30 cellular contexts compared by ENCODE assay signal in genomic region chr2:6368271-6368670, GRCh38.
A peak's percentile ranks its signal among the peaks of the same experiment; 100 is the strongest.
DNase-seq lines count a peak whose midpoint lies in the region; ATAC-seq and TF ChIP-seq lines count a peak whose summit lies in the region.
"Had no signal": no experiment of that assay in that cellular context is flagged by ENCODE, and none has a peak within 500 bp of the region (broad histone marks: within the 10 kb centered on the region; RNA-seq: fewer than 3 reads in every experiment).

No MANE protein-coding gene starts in this region.

- H3K4me2 ChIP-seq in IMR-90 (ENCODE audit: low read depth, low read length) (peak overlapping the region; percentile 26), mesenchymal stem cell (ENCODE audit: low read length, poor library complexity, severe bottlenecking) (no peak overlapping the region)

- H3K27ac ChIP-seq in IMR-90 (ENCODE audit: insufficient read depth, low read length), result peak overlapping the region; percentile 94
- peak overlapping the region; percentile 51 for H3K27ac ChIP-seq in mesenchymal stem cell (ENCODE audit: low read length, poor library complexity, severe bottlenecking)
- no peak overlapping the region for H3K27ac ChIP-seq in aorta (ENCODE audit: low read depth in 1 of 2, low read length in 2 of 2)
- no peak overlapping the region for H3K27ac ChIP-seq in psoas muscle
- H3K27ac ChIP-seq: body of pancreas, HL-60, left lung, right lobe of liver, upper lobe of right lung had no signal

- ATAC-seq in IMR-90 (ENCODE audit: low read depth), result peak; percentile 91
- no peak for ATAC-seq in aorta (ENCODE audit: low FRiP score)
- no peak for ATAC-seq in psoas muscle
- ATAC-seq: activated CD8-positive, alpha-beta memory T cell treated with anti-CD3 and anti-CD28 coated beads, Interleukin-2, amount 10 ng/mL, durations not matched to agents 7 days and 5 days; activated T-cell treated with anti-CD3 and anti-CD28 coated beads, Interleukin-2, amount 50 U/mL, for 4 hours; body of pancreas; left lung; right lobe of liver; SK-N-SH treated with all-trans-retinoic acid at 6 μM for 48 hours; upper lobe of right lung had no signal

- DNase-seq in A172 (ENCODE audit: low spot score) (peak; percentile 4), IMR-90 (peak; percentile 82), chondrocyte (ENCODE audit: low spot score) (no peak), mesenchymal stem cell (peak; percentile 76), aorta (no peak), occipital lobe (lab: John Stamatoyannopoulos, UW) (no peak), psoas muscle (no peak), cerebellum (ENCODE audit: low spot score) (no peak)
- DNase-seq: 8988T; activated B cell treated with CpG ODN at 0.5 μM for 24 hours; activated CD8-positive, alpha-beta memory T cell treated with anti-CD3 and anti-CD28 coated beads, Interleukin-2, amount 10 ng/mL, durations not matched to agents 7 days and 5 days; activated gamma-delta T cell; activated naive CD8-positive, alpha-beta T cell treated with anti-CD3 and anti-CD28 coated beads for 36 hours; activated T-cell treated with anti-CD3 and anti-CD28 coated beads, Interleukin-2, amount 50 U/mL, for 4 hours; body of pancreas; CD4-positive, alpha-beta memory T cell; cerebellar nuclear complex; H7; KG1; left lung; mesendoderm; NCI-H1417; NCI-H2081 treated with DMSO at 0.1 percent for 48 hours; right lobe of liver; Right ventricle myocardium superior; stimulated activated CD4-positive, alpha-beta T cell treated with anti-CD3 and anti-CD28 coated beads, Interleukin-4, amount 100 ng/mL, for 1 hour; upper lobe of right lung had no signal

- H2AK5ac ChIP-seq in IMR-90 (ENCODE audit: low read depth, low read length) (peak overlapping the region; percentile 77; the same call in 1 of the 2 replicates), mesenchymal stem cell (ENCODE audit: low read length, severe bottlenecking) (no peak overlapping the region)

- TF ChIP-seq RAD21 in IMR-90 (IDR thresholded peaks at IDR 0.05; ENCODE audit: low read length), result no peak

- H3K4me1 ChIP-seq in IMR-90 (ENCODE audit: control insufficient read depth, insufficient read depth, low read length), result peaks cover 6% of the 10 kb centered on the region
- no peaks in the 10 kb centered on the region for H3K4me1 ChIP-seq in mesenchymal stem cell (ENCODE audit: control insufficient read depth, insufficient read depth, low read depth, low read length)
- H3K4me1 ChIP-seq in aorta (ENCODE audit: control insufficient read depth in 1 of 2, insufficient read depth in 2 of 2, low read length in 2 of 2), result no peaks in the 10 kb centered on the region
- no peaks in the 10 kb centered on the region for H3K4me1 ChIP-seq in psoas muscle
- H3K4me1 ChIP-seq: body of pancreas, left lung, right lobe of liver, upper lobe of right lung had no signal

- peak overlapping the region; percentile 59 for H3K27ac Mint-ChIP-seq in chondrocyte (ENCODE audit: unreplicated experiment)
- H3K27ac Mint-ChIP-seq: activated B cell treated with CpG ODN at 0.5 μM for 24 hours; activated CD8-positive, alpha-beta memory T cell treated with anti-CD3 and anti-CD28 coated beads, Interleukin-2, amount 10 ng/mL, durations not matched to agents 7 days and 5 days; activated naive CD8-positive, alpha-beta T cell treated with anti-CD3 and anti-CD28 coated beads for 36 hours; CD4-positive, alpha-beta memory T cell; T-helper 1 cell treated with Interleukin-12 subunit alpha and Interleukin-12 subunit beta and Interleukin-4 antibody, amounts not matched to agents 30 μg/mL and 1 μg/mL, for 36 hours had no signal

- no peak for TF ChIP-seq CTCF in IMR-90 (conservative IDR thresholded peaks at IDR 0.05; ENCODE audit: low read depth, low read length)
- no peak for TF ChIP-seq CTCF in chondrocyte (IDR thresholded peaks at IDR 0.05)
- TF ChIP-seq CTCF in psoas muscle (IDR thresholded peaks at IDR 0.05), result no peak

- H2BK20ac ChIP-seq in IMR-90 (ENCODE audit: low read depth, low read length), result peak overlapping the region; percentile 91

- H2BK120ac ChIP-seq in IMR-90 (ENCODE audit: low read depth, low read length) (peak overlapping the region; percentile 94), mesenchymal stem cell (ENCODE audit: low read depth, low read length) (no peak overlapping the region)

- peak overlapping the region; percentile 92 for H4K91ac ChIP-seq in IMR-90 (ENCODE audit: insufficient read depth, low read depth, low read length)
- H4K91ac ChIP-seq in mesenchymal stem cell (ENCODE audit: low read length), result no peak overlapping the region

- H3K18ac ChIP-seq in IMR-90 (ENCODE audit: low read depth, low read length), result peak overlapping the region; percentile 92
- H3K18ac ChIP-seq in mesenchymal stem cell (ENCODE audit: low read depth in 1 of 2, low read length in 2 of 2), result no peak overlapping the region

- peak overlapping the region; percentile 70; the same call in 1 of the 2 replicates for H3K56ac ChIP-seq in IMR-90 (ENCODE audit: extremely low read depth, insufficient read depth, low read length)

- no peak overlapping the region for H4K5ac ChIP-seq in IMR-90 (ENCODE audit: low read depth, low read length)

- peak overlapping the region; percentile 69 to 72; a peak in 3 of 4 replicates for H4K8ac ChIP-seq in IMR-90 (ENCODE audit: low read depth in 2 of 2, low read length in 2 of 2)
- H4K8ac ChIP-seq in mesenchymal stem cell (ENCODE audit: low read length), result no peak overlapping the region

- H2AK9ac ChIP-seq in IMR-90 (replicated peaks; ENCODE audit: low read depth, low read length, poor library complexity), result no peak overlapping the region

- peaks cover 5% of the 10 kb centered on the region; the same call in 1 of the 2 replicates for H3K9me1 ChIP-seq in IMR-90 (ENCODE audit: insufficient read depth, low read length)

- H3K36me3 ChIP-seq in IMR-90 (ENCODE audit: control insufficient read depth, insufficient read depth, low read length) (no peaks in the 10 kb centered on the region), mesenchymal stem cell (ENCODE audit: control insufficient read depth in 1 of 2, insufficient read depth in 2 of 2, low read depth in 1 of 2, low read length in 2 of 2) (no peaks in the 10 kb centered on the region), aorta (ENCODE audit: control insufficient read depth in 1 of 2, insufficient read depth in 2 of 2, low read length in 1 of 2) (no peaks in the 10 kb centered on the region), psoas muscle (ENCODE audit: insufficient read depth in 1 of 2, low read depth in 1 of 2) (no peaks in the 10 kb centered on the region)
- H3K36me3 ChIP-seq: left lung, right lobe of liver, upper lobe of right lung had no signal

- no TSS peak for BruUV-seq in IMR-90 (replicated peaks; lab: Mats Ljungman, UMichigan)

- no peak for TF ChIP-seq POLR2A in IMR-90 (IDR thresholded peaks at IDR 0.05; ENCODE audit: low read depth, low read length)

- H3K27me3 Mint-ChIP-seq in chondrocyte (ENCODE audit: low read depth), result no peaks in the 10 kb centered on the region
- H3K27me3 Mint-ChIP-seq: activated B cell treated with CpG ODN at 0.5 μM for 24 hours; activated CD8-positive, alpha-beta memory T cell treated with anti-CD3 and anti-CD28 coated beads, Interleukin-2, amount 10 ng/mL, durations not matched to agents 7 days and 5 days; CD4-positive, alpha-beta memory T cell had no signal

- H3K79me1 ChIP-seq in IMR-90 (ENCODE audit: low read depth in 1 of 2, low read length in 2 of 2), result no peaks in the 10 kb centered on the region
- H3K79me1 ChIP-seq in mesenchymal stem cell (replicated peaks; ENCODE audit: low read length, poor library complexity, severe bottlenecking), result no peaks in the 10 kb centered on the region

- CTCF ChIA-PET in IMR-90 (lab: Yijun Ruan, JAX), result interaction anchor here (1.0 kb wide), 1 partner anchor 15 kb away, joined by 3 read pairs; no protein-coding TSS in a partner anchor

- peak overlapping the region; percentile 66; the same call in 1 of the 2 replicates for H3K14ac ChIP-seq in IMR-90 (replicated peaks; ENCODE audit: low read depth, low read length)
- no peak overlapping the region for H3K14ac ChIP-seq in mesenchymal stem cell (ENCODE audit: low read length in 2 of 2)

- H2BK15ac ChIP-seq in IMR-90 (ENCODE audit: low read depth, low read length), result peak overlapping the region; percentile 96; the same call in 2 of the 3 replicates
- H2BK15ac ChIP-seq in mesenchymal stem cell (ENCODE audit: low read depth, poor library complexity, severe bottlenecking), result no peak overlapping the region

- H3K4me3 ChIP-seq in IMR-90 (ENCODE audit: insufficient read depth, low read depth, low read length) (no peak overlapping the region), mesenchymal stem cell (ENCODE audit: insufficient read depth in 1 of 2, low read depth in 1 of 2, low read length in 2 of 2) (no peak overlapping the region), aorta (ENCODE audit: low read length in 2 of 2) (no peak overlapping the region), psoas muscle (no peak overlapping the region)
- H3K4me3 ChIP-seq: body of pancreas, left lung, right lobe of liver, upper lobe of right lung had no signal

- H3K4me1 Mint-ChIP-seq in chondrocyte (ENCODE audit: low read depth), result peaks cover 41% of the 10 kb centered on the region
- H3K4me1 Mint-ChIP-seq: activated B cell treated with CpG ODN at 0.5 μM for 24 hours; activated CD8-positive, alpha-beta memory T cell treated with anti-CD3 and anti-CD28 coated beads, Interleukin-2, amount 10 ng/mL, durations not matched to agents 7 days and 5 days; activated naive CD8-positive, alpha-beta T cell treated with anti-CD3 and anti-CD28 coated beads for 36 hours; CD4-positive, alpha-beta memory T cell had no signal

- H3K36me3 Mint-ChIP-seq in chondrocyte (ENCODE audit: low read depth), result no peaks in the 10 kb centered on the region
- H3K36me3 Mint-ChIP-seq: activated CD8-positive, alpha-beta memory T cell treated with anti-CD3 and anti-CD28 coated beads, Interleukin-2, amount 10 ng/mL, durations not matched to agents 7 days and 5 days; activated naive CD8-positive, alpha-beta T cell treated with anti-CD3 and anti-CD28 coated beads for 36 hours; CD4-positive, alpha-beta memory T cell had no signal

- no peaks in the 10 kb centered on the region for H4K20me1 ChIP-seq in IMR-90 (ENCODE audit: insufficient read depth, low read length)

- H2AFZ ChIP-seq in IMR-90 (replicated peaks; ENCODE audit: low read length, poor library complexity) (peak overlapping the region; percentile 16), mesenchymal stem cell (ENCODE audit: low read depth, low read length) (no peak overlapping the region)

- intact Hi-C loops in IMR-90 (cut with micrococcal nuclease) (no loop called here), aorta (cut with DNase I) (no loop called here), psoas muscle (cut with DNase I) (no loop called here)

- dilution Hi-C loops in IMR-90 (cut with HindIII; ENCODE audit: low sequenced_read_pairs, unreplicated experiment), result no loop called here

- peak overlapping the region; percentile 15; the same call in 1 of the 2 replicates for H3K9ac ChIP-seq in IMR-90 (ENCODE audit: low read depth, low read length)
- H3K9ac ChIP-seq in mesenchymal stem cell (ENCODE audit: low read length), result no peak overlapping the region

- in situ Hi-C loops in IMR-90 (cut with MboI; ENCODE audit: low sequenced_read_pairs), result no loop called here

- peaks cover under 1% of the 10 kb centered on the region for H3K9me3 Mint-ChIP-seq in chondrocyte (ENCODE audit: low read depth)
- H3K9me3 Mint-ChIP-seq: activated B cell treated with CpG ODN at 0.5 μM for 24 hours; activated naive CD8-positive, alpha-beta T cell treated with anti-CD3 and anti-CD28 coated beads for 36 hours; T-helper 1 cell treated with Interleukin-12 subunit alpha and Interleukin-12 subunit beta and Interleukin-4 antibody, amounts not matched to agents 30 μg/mL and 1 μg/mL, for 36 hours had no signal

- H2BK5ac ChIP-seq in IMR-90 (ENCODE audit: low read depth, low read length, poor library complexity, severe bottlenecking), result peak overlapping the region; percentile 96
- H2BK5ac ChIP-seq in mesenchymal stem cell (ENCODE audit: low read depth, low read length, poor library complexity, severe bottlenecking), result no peak overlapping the region

- H2BK12ac ChIP-seq in mesenchymal stem cell (ENCODE audit: low read length in 2 of 2), result no peak overlapping the region

- H3K27me3 ChIP-seq in IMR-90 (ENCODE audit: control insufficient read depth, insufficient read depth, low read length) (no peaks in the 10 kb centered on the region), mesenchymal stem cell (ENCODE audit: control insufficient read depth in 1 of 2, insufficient read depth in 1 of 2, low read length in 2 of 2) (no peaks in the 10 kb centered on the region), aorta (ENCODE audit: control insufficient read depth in 1 of 2, insufficient read depth in 2 of 2, low read length in 1 of 2) (no peaks in the 10 kb centered on the region), psoas muscle (ENCODE audit: insufficient read depth in 3 of 3, low read length in 2 of 3) (no peaks in the 10 kb centered on the region)
- H3K27me3 ChIP-seq: body of pancreas, left lung, right lobe of liver, upper lobe of right lung had no signal

- H3K9me3 ChIP-seq in IMR-90 (ENCODE audit: control insufficient read depth, insufficient read depth, low read length) (no peaks in the 10 kb centered on the region), mesenchymal stem cell (ENCODE audit: control insufficient read depth, low read length) (no peaks in the 10 kb centered on the region), aorta (ENCODE audit: control insufficient read depth, low read length) (peaks cover 1% of the 10 kb centered on the region), psoas muscle (no peaks in the 10 kb centered on the region)
- H3K9me3 ChIP-seq: body of pancreas, left lung, right lobe of liver, upper lobe of right lung had no signal

- POLR2A ChIA-PET in IMR-90 (lab: Charles Lee; ENCODE audit: unreplicated experiment), result no interaction called here

- peak overlapping the region; percentile 86 for H3K23ac ChIP-seq in IMR-90 (ENCODE audit: low read depth, low read length)
- H3K23ac ChIP-seq in mesenchymal stem cell (ENCODE audit: low read length in 2 of 2), result no peak overlapping the region

- WGBS in IMR-90 (ENCODE audit: extremely low coverage in 2 of 2, insufficient read length in 1 of 2), 2 experiments, result 33% methylated on average over 1 of the region's 3 CpGs; no CpG with 5 or more reads in 1 of the 2 experiments
- 41% methylated on average over 3 of the region's 3 CpGs for WGBS in mesenchymal stem cell
- WGBS in aorta, 2 donors, result 81 to 86% methylated on average over 3 of the region's 3 CpGs
- 69 to 73% (median 72%) methylated on average over 3 of the region's 3 CpGs for WGBS in psoas muscle, 3 donors

- H3K4ac ChIP-seq in IMR-90 (ENCODE audit: low read depth, low read length) (peak overlapping the region; percentile 95), mesenchymal stem cell (ENCODE audit: low read depth in 1 of 2, low read length in 2 of 2) (no peak overlapping the region)

- no peak overlapping the region for H3K4me3 Mint-ChIP-seq in chondrocyte (ENCODE audit: unreplicated experiment)
- H3K4me3 Mint-ChIP-seq: activated B cell treated with CpG ODN at 0.5 μM for 24 hours; activated CD8-positive, alpha-beta memory T cell treated with anti-CD3 and anti-CD28 coated beads, Interleukin-2, amount 10 ng/mL, durations not matched to agents 7 days and 5 days; activated naive CD8-positive, alpha-beta T cell treated with anti-CD3 and anti-CD28 coated beads for 36 hours; activated T-cell treated with anti-CD3 and anti-CD28 coated beads, Interleukin-2, amount 50 U/mL, for 4 hours; CD4-positive, alpha-beta memory T cell; T-helper 1 cell treated with Interleukin-12 subunit alpha and Interleukin-12 subunit beta and Interleukin-4 antibody, amounts not matched to agents 30 μg/mL and 1 μg/mL, for 36 hours had no signal

Comparison
In these comparisons a context has a peak if more than half of its experiments do, and no peak if none do; other contexts are left out.
1. DNase-seq: peak in A172 (single experiment), IMR-90 (single experiment) and mesenchymal stem cell (single experiment); none in chondrocyte (single experiment), aorta (0 of 2), occipital lobe (single experiment), psoas muscle (0 of 2) and cerebellum (single experiment).
2. H3K27ac ChIP-seq: peak in IMR-90 (single experiment) and mesenchymal stem cell (single experiment); none in aorta (0 of 2) and psoas muscle (single experiment).